22 cellular contexts compared by ENCODE assay signal in the genomic region with DNA sequence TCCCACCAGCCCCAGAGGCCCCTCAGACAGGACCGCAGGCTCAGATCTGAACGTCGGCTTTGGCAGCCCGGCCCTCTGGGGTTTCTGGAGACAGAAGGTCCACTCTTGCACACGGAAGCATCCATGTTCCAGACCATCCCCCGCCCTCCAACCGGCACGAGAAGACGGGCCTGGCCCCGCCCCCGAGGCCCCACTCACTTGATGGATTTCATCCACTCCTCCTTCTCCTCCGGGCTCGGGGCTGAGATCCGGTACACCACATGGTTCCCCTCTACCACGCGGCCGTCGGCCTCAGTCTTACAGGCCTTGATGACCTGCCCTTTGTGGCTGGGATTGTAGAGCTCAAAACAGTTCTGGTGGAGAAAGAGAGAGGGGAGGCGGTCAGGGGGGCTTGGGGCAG.
"Had no signal": no experiment of that assay in that cellular context is flagged by ENCODE, and none has a peak within 500 bp of the region (broad histone marks: within the 10 kb centered on the region; RNA-seq: fewer than 3 reads in every experiment).

No MANE protein-coding gene starts in this region.

- H3K27me3 Mint-ChIP-seq: activated CD4-positive, alpha-beta T cell treated with anti-CD3 and anti-CD28 coated beads, Interleukin-2, amount 10 ng/mL, durations not matched to agents 24 days and 14 days; effector memory CD8-positive, alpha-beta T cell; naive thymus-derived CD8-positive, alpha-beta T cell; stimulated activated memory B cell treated with anti-CD40 and anti-IgM and Interleukin-4, amounts not matched to agents 10 μg/mL and 1 μg/mL and 100 μg/mL, for 72 hours had no signal

- H3K27ac Mint-ChIP-seq: activated CD4-positive, alpha-beta T cell treated with anti-CD3 and anti-CD28 coated beads, Interleukin-2, amount 10 ng/mL, durations not matched to agents 24 days and 14 days; activated CD8-positive, alpha-beta T cell treated with anti-CD3 and anti-CD28 coated beads, Interleukin-2, amount 10 ng/mL, durations not matched to agents 7 days and 5 days; activated T-cell treated with anti-CD3 and anti-CD28 coated beads, Interleukin-2, amount 50 U/mL, for 72 hours; stimulated activated memory B cell treated with anti-CD40 and anti-IgM and Interleukin-4, amounts not matched to agents 10 μg/mL and 1 μg/mL and 100 μg/mL, for 72 hours; T-helper 2 cell treated with Interferon-gamma antibody and Interleukin-4, amounts not matched to agents 5 μg/mL and 100 μg/mL, for 36 hours had no signal

- H3K4me3 Mint-ChIP-seq: activated CD4-positive, alpha-beta T cell treated with anti-CD3 and anti-CD28 coated beads, Interleukin-2, amount 10 ng/mL, durations not matched to agents 24 days and 14 days; activated CD8-positive, alpha-beta T cell treated with anti-CD3 and anti-CD28 coated beads, Interleukin-2, amount 10 ng/mL, durations not matched to agents 7 days and 5 days; activated T-cell treated with anti-CD3 and anti-CD28 coated beads, Interleukin-2, amount 50 U/mL, for 72 hours; effector memory CD8-positive, alpha-beta T cell; naive thymus-derived CD8-positive, alpha-beta T cell; stimulated activated memory B cell treated with anti-CD40 and anti-IgM and Interleukin-4, amounts not matched to agents 10 μg/mL and 1 μg/mL and 100 μg/mL, for 72 hours; T-helper 2 cell treated with Interferon-gamma antibody and Interleukin-4, amounts not matched to agents 5 μg/mL and 100 μg/mL, for 36 hours had no signal

- H3K27me3 ChIP-seq: breast epithelium, heart left ventricle, thyroid gland, uterus had no signal

- H3K4me3 ChIP-seq: breast epithelium, heart left ventricle, psoas muscle, thyroid gland, uterus had no signal

- H3K4me1 ChIP-seq: breast epithelium, uterus had no signal

- H3K36me3 ChIP-seq: uterus had no signal

- H3K9me3 Mint-ChIP-seq: activated CD4-positive, alpha-beta T cell treated with anti-CD3 and anti-CD28 coated beads, Interleukin-2, amount 10 ng/mL, durations not matched to agents 24 days and 14 days; activated T-cell treated with anti-CD3 and anti-CD28 coated beads, Interleukin-2, amount 50 U/mL, for 72 hours; effector memory CD8-positive, alpha-beta T cell; naive thymus-derived CD8-positive, alpha-beta T cell; stimulated activated memory B cell treated with anti-CD40 and anti-IgM and Interleukin-4, amounts not matched to agents 10 μg/mL and 1 μg/mL and 100 μg/mL, for 72 hours; T-helper 2 cell treated with Interferon-gamma antibody and Interleukin-4, amounts not matched to agents 5 μg/mL and 100 μg/mL, for 36 hours had no signal

- DNase-seq: activated CD4-positive, alpha-beta T cell treated with anti-CD3 and anti-CD28 coated beads, Interleukin-2, amount 10 ng/mL, durations not matched to agents 24 days and 14 days; activated CD4-positive, CD25-positive, alpha-beta regulatory T cell; activated CD8-positive, alpha-beta memory T cell treated with anti-CD3 and anti-CD28 coated beads, Interleukin-2, amount 50 U/mL, for 48 hours; activated CD8-positive, alpha-beta T cell treated with anti-CD3 and anti-CD28 coated beads, Interleukin-2, amount 10 ng/mL, durations not matched to agents 7 days and 5 days; activated gamma-delta T cell treated with Interleukin-2 at 50 U/mL for 16 hours; activated T-cell treated with anti-CD3 and anti-CD28 coated beads, Interleukin-2, amount 50 U/mL, for 72 hours; aorta; effector memory CD8-positive, alpha-beta T cell; foreskin melanocyte; naive thymus-derived CD8-positive, alpha-beta T cell; nucleus accumbens; psoas muscle; stimulated activated CD4-positive, alpha-beta T cell treated with anti-CD3 and anti-CD28 coated beads, Interleukin-12 subunit alpha, Interleukin-12 subunit beta, amount 100 ng/mL, for 4 hours; stimulated activated CD4-positive, alpha-beta T cell treated with anti-CD3 and anti-CD28 coated beads, Interleukin-2, amount 100 ng/mL, for 24 hours; SW 1271; uterus had no signal

- H3K27ac ChIP-seq: breast epithelium, epithelial cell of prostate, psoas muscle, uterus had no signal

- H3K9me3 ChIP-seq: breast epithelium, heart left ventricle, psoas muscle, thyroid gland, uterus had no signal
